27 cellular contexts compared by ENCODE assay signal in the genomic region with DNA sequence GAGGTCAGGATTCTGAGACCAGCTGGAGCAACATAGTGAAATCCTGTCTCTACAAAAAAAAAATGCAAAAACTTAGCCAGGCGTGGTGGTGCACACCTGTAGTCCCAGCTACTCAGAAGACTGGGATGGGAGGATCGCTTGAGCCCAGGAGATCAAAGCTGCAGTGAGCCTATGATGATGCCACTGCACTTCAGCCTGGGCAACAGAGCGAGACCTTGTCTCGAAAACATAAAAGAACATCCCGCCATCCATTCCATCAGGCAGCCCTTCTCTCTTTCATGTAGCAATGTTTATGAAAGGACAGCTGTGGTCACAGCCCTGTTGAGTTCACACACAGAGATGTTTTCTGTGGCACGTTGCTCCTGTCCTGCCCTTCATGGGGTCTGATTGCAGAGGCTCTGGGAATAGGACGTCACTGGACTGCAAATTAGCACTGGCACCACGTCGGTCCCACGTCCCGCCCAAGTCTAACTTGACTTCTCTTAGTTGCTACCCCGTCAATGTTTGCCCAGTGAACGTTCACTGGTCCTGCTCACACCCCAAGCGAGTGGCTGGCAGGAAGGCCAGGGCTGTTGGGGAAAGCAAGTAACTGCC.
"Had no signal": no experiment of that assay in that cellular context is flagged by ENCODE, and none has a peak within 500 bp of the region (broad histone marks: within the 10 kb centered on the region; RNA-seq: fewer than 3 reads in every experiment).

No MANE protein-coding gene starts in this region.

- H3K9me3 ChIP-seq: heart left ventricle, lower lobe of right lung, neutrophil, pancreas, psoas muscle, suprapubic skin, transverse colon had no signal

- H3K4me1 ChIP-seq: psoas muscle had no signal

- ATAC-seq: activated CD4-positive, CD25-positive, alpha-beta regulatory T cell treated with anti-CD3 and anti-CD28 coated beads, Interleukin-2, amount 50 U/mL, for 24 hours; heart left ventricle; left lobe of liver; lower lobe of right lung; natural killer cell; pancreas; psoas muscle; stimulated activated naive B cell treated with anti-CD40 and anti-IgM and Interleukin-4, amounts not matched to agents 10 μg/mL and 1 μg/mL and 100 μg/mL, for 72 hours had no signal

- H3K36me3 ChIP-seq: brain microvascular endothelial cell, heart left ventricle, lower lobe of right lung, neutrophil, pancreas, suprapubic skin, transverse colon had no signal

- H3K27me3 ChIP-seq: brain microvascular endothelial cell, neutrophil, pancreas, transverse colon had no signal

- H3K27ac ChIP-seq: brain microvascular endothelial cell, heart left ventricle, lower lobe of right lung, neutrophil, pancreas, psoas muscle, suprapubic skin, transverse colon, VCaP had no signal

- H3K4me3 ChIP-seq: heart left ventricle, lower lobe of right lung, pancreas, psoas muscle, suprapubic skin, transverse colon had no signal

- DNase-seq: activated CD4-positive, alpha-beta memory T cell treated with anti-CD3 and anti-CD28 coated beads for 36 hours; activated CD4-positive, alpha-beta T cell treated with anti-CD3 and anti-CD28 coated beads for 48 hours; activated CD8-positive, alpha-beta memory T cell treated with anti-CD3 and anti-CD28 coated beads, Interleukin-2, amount 50 U/mL, for 48 hours; activated gamma-delta T cell; activated naive CD4-positive, alpha-beta T cell treated with anti-CD3 and anti-CD28 coated beads, Interleukin-2, amount 10 ng/mL, durations not matched to agents 7 days and 5 days; activated T-cell treated with anti-CD3 and anti-CD28 coated beads, Interleukin-2, amount 50 U/mL, for 24 hours; amniotic stem cell; brain microvascular endothelial cell; foreskin fibroblast; heart left ventricle; hypothalamus; immature natural killer cell; kidney; lower lobe of right lung; mesenchymal stem cell; natural killer cell; pancreas; psoas muscle; stimulated activated CD4-positive, alpha-beta T cell treated with anti-CD3 and anti-CD28 coated beads, Interleukin-15, amount 100 ng/mL, for 24 hours; stimulated activated CD4-positive, alpha-beta T cell treated with anti-CD3 and anti-CD28 coated beads, Interleukin-2, amount 100 ng/mL, for 24 hours; stimulated activated naive B cell treated with anti-CD40 and anti-IgM and Interleukin-4, amounts not matched to agents 10 μg/mL and 1 μg/mL and 100 μg/mL, for 72 hours; transverse colon had no signal
